In genomic region chr19:8336665-8337064, GRCh38 we compare ENCODE assay signal across 31 cellular contexts. TPM values are rescaled to one million over a fixed set of nuclear protein-coding genes. Genes with fewer than 3 reads are reported as not detected.
"Had no signal": no experiment of that assay in that cellular context is flagged by ENCODE, and none has a peak within 500 bp of the region (broad histone marks: within the 10 kb centered on the region; RNA-seq: fewer than 3 reads in every experiment).

No MANE protein-coding gene starts in this region.

- H3K27ac ChIP-seq: brain microvascular endothelial cell, neural progenitor cell, ovary, stomach, thyroid gland, upper lobe of right lung, VCaP had no signal

- H3K9me3 Mint-ChIP-seq: activated naive CD4-positive, alpha-beta T cell treated with anti-CD3 and anti-CD28 coated beads for 36 hours; activated naive CD8-positive, alpha-beta T cell treated with anti-CD3 and anti-CD28 coated beads for 36 hours; immature natural killer cell; memory B cell; naive thymus-derived CD4-positive, alpha-beta T cell; neural progenitor cell; stimulated activated naive B cell treated with anti-CD40 and anti-IgM and Interleukin-4, amounts not matched to agents 10 μg/mL and 1 μg/mL and 100 μg/mL, for 72 hours had no signal

- H3K36me3 Mint-ChIP-seq: activated naive CD8-positive, alpha-beta T cell treated with anti-CD3 and anti-CD28 coated beads for 36 hours; immature natural killer cell; memory B cell; naive thymus-derived CD4-positive, alpha-beta T cell; neural progenitor cell; stimulated activated naive B cell treated with anti-CD40 and anti-IgM and Interleukin-4, amounts not matched to agents 10 μg/mL and 1 μg/mL and 100 μg/mL, for 72 hours had no signal

- H3K4me3 ChIP-seq: neural progenitor cell, ovary, smooth muscle cell, stomach, thyroid gland, upper lobe of right lung had no signal

- H3K36me3 ChIP-seq: brain microvascular endothelial cell, neural progenitor cell, ovary, stomach, thyroid gland had no signal

- DNase-seq: activated CD4-positive, alpha-beta T cell treated with anti-CD3 and anti-CD28 coated beads for 48 hours; activated CD4-positive, alpha-beta T cell treated with anti-CD3 and anti-CD28 coated beads, Interleukin-2, amount 50 U/mL, for 48 hours; activated CD8-positive, alpha-beta memory T cell treated with anti-CD3 and anti-CD28 coated beads for 24 hours; activated effector memory CD4-positive, alpha-beta T cell treated with anti-CD3 and anti-CD28 coated beads, Interleukin-2, amount 50 U/mL, for 16 hours; activated naive CD4-positive, alpha-beta T cell treated with anti-CD3 and anti-CD28 coated beads for 36 hours; activated naive CD8-positive, alpha-beta T cell treated with anti-CD3 and anti-CD28 coated beads for 36 hours; amniotic stem cell; brain microvascular endothelial cell; caudate nucleus; cortex of kidney; hypothalamus; immature natural killer cell; kidney; left colon; midbrain; naive thymus-derived CD4-positive, alpha-beta T cell; ovary; retina; stimulated activated CD4-positive, alpha-beta T cell treated with anti-CD3 and anti-CD28 coated beads, Interleukin-1b, Interleukin-23, amount 100 ng/mL, for 48 hours; stimulated activated CD4-positive, alpha-beta T cell treated with anti-CD3 and anti-CD28 coated beads, Interleukin-4, amount 100 ng/mL, for 4 hours; stimulated activated CD8-positive, alpha-beta memory T cell treated with anti-CD3 and anti-CD28 coated beads, Interleukin-4, amount 100 ng/mL, for 48 hours; stimulated activated naive B cell treated with anti-CD40 and anti-IgM and Interleukin-4, amounts not matched to agents 10 μg/mL and 1 μg/mL and 100 μg/mL, for 72 hours; stomach; T-helper 9 cell; upper lobe of right lung had no signal

- H3K27ac Mint-ChIP-seq: activated naive CD4-positive, alpha-beta T cell treated with anti-CD3 and anti-CD28 coated beads for 36 hours; activated naive CD8-positive, alpha-beta T cell treated with anti-CD3 and anti-CD28 coated beads for 36 hours; memory B cell; naive thymus-derived CD4-positive, alpha-beta T cell; neural progenitor cell; progenitor cell of endocrine pancreas; stimulated activated naive B cell treated with anti-CD40 and anti-IgM and Interleukin-4, amounts not matched to agents 10 μg/mL and 1 μg/mL and 100 μg/mL, for 72 hours had no signal

- ATAC-seq: left colon; naive thymus-derived CD4-positive, alpha-beta T cell; stimulated activated naive B cell treated with anti-CD40 and anti-IgM and Interleukin-4, amounts not matched to agents 10 μg/mL and 1 μg/mL and 100 μg/mL, for 72 hours; upper lobe of right lung had no signal

- H3K9me3 ChIP-seq: ovary, stomach, thyroid gland, upper lobe of right lung had no signal

- H3K27me3 ChIP-seq: thyroid gland had no signal

- H2AFZ ChIP-seq: neural progenitor cell had no signal

- H3K4me2 ChIP-seq: neural progenitor cell, smooth muscle cell had no signal

RNA-seq across cellular contexts. Expression of gene ANGPTL4, which starts 27.3 kb away (rescaled TPM):
- total RNA-seq: activated naive CD4-positive, alpha-beta T cell treated with anti-CD3 and anti-CD28 coated beads for 36 hours had no signal
- polyA plus RNA-seq: immature natural killer cell; naive thymus-derived CD4-positive, alpha-beta T cell had no signal
